Comparison of ENCODE assay signal across 17 cellular contexts in genomic region chr2:120830096-120830830, GRCh38.
"Had no signal": no experiment of that assay in that cellular context is flagged by ENCODE, and none has a peak within 500 bp of the region (broad histone marks: within the 10 kb centered on the region; RNA-seq: fewer than 3 reads in every experiment).

No MANE protein-coding gene starts in this region.

- H3K27me3 ChIP-seq: right lobe of liver, uterus had no signal

- H3K36me3 ChIP-seq: right lobe of liver, uterus had no signal

- H3K4me1 Mint-ChIP-seq: activated CD8-positive, alpha-beta memory T cell treated with anti-CD3 and anti-CD28 coated beads, Interleukin-2, amount 10 ng/mL, durations not matched to agents 7 days and 5 days; naive B cell had no signal

- H3K27ac Mint-ChIP-seq: activated CD4-positive, alpha-beta memory T cell treated with anti-CD3 and anti-CD28 coated beads for 36 hours; activated CD8-positive, alpha-beta memory T cell treated with anti-CD3 and anti-CD28 coated beads, Interleukin-2, amount 10 ng/mL, durations not matched to agents 7 days and 5 days; activated naive CD4-positive, alpha-beta T cell treated with anti-CD3 and anti-CD28 coated beads, Interleukin-2, amount 50 U/mL, for 72 hours; dendritic cell treated with granulocyte-macrophage colony-stimulating factor and Interleukin-4, amounts not matched to agents 40 ng/mL and 50 ng/mL, for 4 days; naive B cell had no signal

- H3K4me1 ChIP-seq: foreskin keratinocyte, psoas muscle, right lobe of liver had no signal

- H3K27me3 Mint-ChIP-seq: activated CD8-positive, alpha-beta memory T cell treated with anti-CD3 and anti-CD28 coated beads, Interleukin-2, amount 10 ng/mL, durations not matched to agents 7 days and 5 days; dendritic cell treated with granulocyte-macrophage colony-stimulating factor and Interleukin-4, amounts not matched to agents 40 ng/mL and 50 ng/mL, for 4 days; naive B cell had no signal

- H3K4me3 Mint-ChIP-seq: activated CD4-positive, alpha-beta memory T cell treated with anti-CD3 and anti-CD28 coated beads for 36 hours; activated CD8-positive, alpha-beta memory T cell treated with anti-CD3 and anti-CD28 coated beads, Interleukin-2, amount 10 ng/mL, durations not matched to agents 7 days and 5 days; dendritic cell treated with granulocyte-macrophage colony-stimulating factor and Interleukin-4, amounts not matched to agents 40 ng/mL and 50 ng/mL, for 4 days had no signal

- H3K36me3 Mint-ChIP-seq: activated CD4-positive, alpha-beta memory T cell treated with anti-CD3 and anti-CD28 coated beads for 36 hours; activated CD8-positive, alpha-beta memory T cell treated with anti-CD3 and anti-CD28 coated beads, Interleukin-2, amount 10 ng/mL, durations not matched to agents 7 days and 5 days; activated naive CD4-positive, alpha-beta T cell treated with anti-CD3 and anti-CD28 coated beads, Interleukin-2, amount 50 U/mL, for 72 hours; naive B cell had no signal

- ATAC-seq: activated CD8-positive, alpha-beta memory T cell treated with anti-CD3 and anti-CD28 coated beads, Interleukin-2, amount 10 ng/mL, durations not matched to agents 7 days and 5 days; activated naive CD4-positive, alpha-beta T cell treated with anti-CD3 and anti-CD28 coated beads, Interleukin-2, amount 50 U/mL, for 72 hours; foreskin keratinocyte; psoas muscle had no signal

- H3K9me3 ChIP-seq: psoas muscle, right lobe of liver, uterus had no signal

- H3K9me3 Mint-ChIP-seq: activated CD4-positive, alpha-beta memory T cell treated with anti-CD3 and anti-CD28 coated beads for 36 hours; activated naive CD4-positive, alpha-beta T cell treated with anti-CD3 and anti-CD28 coated beads, Interleukin-2, amount 50 U/mL, for 72 hours; dendritic cell treated with granulocyte-macrophage colony-stimulating factor and Interleukin-4, amounts not matched to agents 40 ng/mL and 50 ng/mL, for 4 days; naive B cell had no signal

- H3K27ac ChIP-seq: foreskin keratinocyte, psoas muscle, right lobe of liver, uterus had no signal

- H3K4me3 ChIP-seq: psoas muscle, right lobe of liver, uterus had no signal

- DNase-seq: activated CD4-positive, alpha-beta memory T cell treated with anti-CD3 and anti-CD28 coated beads for 36 hours; activated CD4-positive, alpha-beta T cell treated with anti-CD3 and anti-CD28 coated beads for 1 hour; activated CD8-positive, alpha-beta memory T cell treated with anti-CD3 and anti-CD28 coated beads, Interleukin-2, amount 10 ng/mL, durations not matched to agents 7 days and 5 days; activated gamma-delta T cell; activated T-cell treated with anti-CD3 and anti-CD28 coated beads, Interleukin-2, amount 50 U/mL, for 1 hour; effector memory CD4-positive, alpha-beta T cell; foreskin keratinocyte; kidney glomerular epithelial cell; midbrain; naive B cell; right lobe of liver; stimulated activated CD4-positive, alpha-beta T cell treated with anti-CD3 and anti-CD28 coated beads, Interleukin-1b, Interleukin-23, amount 100 ng/mL, for 48 hours; SW 1271; uterus had no signal
